In the genomic region with DNA sequence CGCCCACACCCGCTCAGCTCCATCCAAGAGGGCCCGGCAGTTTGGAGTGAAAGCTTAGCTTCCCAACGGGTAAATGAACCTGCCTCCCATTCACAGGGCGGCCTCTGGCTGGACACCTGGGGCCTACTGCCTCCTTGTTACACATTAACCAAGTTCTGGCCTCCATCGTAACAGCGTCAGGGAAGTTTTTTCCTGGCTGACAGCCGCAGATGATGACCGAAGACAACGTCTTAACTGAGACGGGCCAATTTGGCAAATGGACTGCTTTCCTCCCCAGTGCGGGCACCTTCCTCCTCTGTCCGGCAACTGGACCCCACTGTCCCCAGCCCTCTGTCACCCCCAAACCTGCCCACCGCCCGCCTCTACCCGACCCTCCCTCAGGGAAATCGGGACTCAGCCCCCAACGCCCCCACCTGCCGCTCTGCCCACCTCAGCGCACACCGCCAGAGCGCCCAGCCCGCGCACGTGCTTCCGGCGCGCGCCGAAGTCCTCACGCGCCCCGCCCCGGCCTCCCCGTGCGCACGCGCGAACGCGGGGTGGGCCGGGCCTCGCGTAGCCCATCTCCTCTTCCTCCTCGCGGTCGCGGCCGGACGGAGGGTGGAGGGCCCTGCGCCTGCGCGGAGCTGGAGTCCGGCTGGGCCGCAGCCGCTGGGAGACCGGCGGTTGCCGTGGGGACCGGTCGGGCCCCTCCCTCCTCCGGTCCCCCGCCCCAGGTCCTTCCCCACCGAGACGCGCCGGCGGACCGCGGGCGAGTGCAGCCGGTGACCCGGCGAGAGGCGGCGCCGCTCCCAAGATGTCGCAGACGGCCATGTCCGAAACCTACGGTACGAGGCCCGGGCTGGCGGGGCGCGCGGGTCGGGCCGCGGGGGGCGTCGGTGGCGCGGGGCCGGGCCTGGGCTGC, we compare ENCODE assay signal across 1 cellular context.
TF ChIP-seq lines count a peak whose summit lies in the region.

A gene with protein sequence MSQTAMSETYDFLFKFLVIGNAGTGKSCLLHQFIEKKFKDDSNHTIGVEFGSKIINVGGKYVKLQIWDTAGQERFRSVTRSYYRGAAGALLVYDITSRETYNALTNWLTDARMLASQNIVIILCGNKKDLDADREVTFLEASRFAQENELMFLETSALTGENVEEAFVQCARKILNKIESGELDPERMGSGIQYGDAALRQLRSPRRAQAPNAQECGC (plus strand): TSS at position 565 of the 901 bp plus-strand sequence. CDS start 229 bp downstream, at position 794.

TF ChIP-seq in K562, 482 proteins besides CTCF, POLR2A, EP300 and RAD21 (continued from another document and continues in another):
- TF ChIP-seq NCOA1 (IDR thresholded peaks at IDR 0.05; ENCODE audit: low read depth): no peak
- TF ChIP-seq RAD51 (IDR thresholded peaks at IDR 0.05; ENCODE audit: borderline replicate concordance, low read depth): no peak
- TF ChIP-seq ZNF77 (CRISPR knock-in tag; IDR thresholded peaks at IDR 0.05): no peak
- no peak for TF ChIP-seq NR3C1 (CRISPR knock-in tag; IDR thresholded peaks at IDR 0.05)
- no peak for TF ChIP-seq LEF1 (IDR thresholded peaks at IDR 0.05)
- TF ChIP-seq, protein P1, sequence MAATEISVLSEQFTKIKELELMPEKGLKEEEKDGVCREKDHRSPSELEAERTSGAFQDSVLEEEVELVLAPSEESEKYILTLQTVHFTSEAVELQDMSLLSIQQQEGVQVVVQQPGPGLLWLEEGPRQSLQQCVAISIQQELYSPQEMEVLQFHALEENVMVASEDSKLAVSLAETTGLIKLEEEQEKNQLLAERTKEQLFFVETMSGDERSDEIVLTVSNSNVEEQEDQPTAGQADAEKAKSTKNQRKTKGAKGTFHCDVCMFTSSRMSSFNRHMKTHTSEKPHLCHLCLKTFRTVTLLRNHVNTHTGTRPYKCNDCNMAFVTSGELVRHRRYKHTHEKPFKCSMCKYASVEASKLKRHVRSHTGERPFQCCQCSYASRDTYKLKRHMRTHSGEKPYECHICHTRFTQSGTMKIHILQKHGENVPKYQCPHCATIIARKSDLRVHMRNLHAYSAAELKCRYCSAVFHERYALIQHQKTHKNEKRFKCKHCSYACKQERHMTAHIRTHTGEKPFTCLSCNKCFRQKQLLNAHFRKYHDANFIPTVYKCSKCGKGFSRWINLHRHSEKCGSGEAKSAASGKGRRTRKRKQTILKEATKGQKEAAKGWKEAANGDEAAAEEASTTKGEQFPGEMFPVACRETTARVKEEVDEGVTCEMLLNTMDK (IDR thresholded peaks at IDR 0.05; ENCODE audit: borderline replicate concordance, insufficient read depth, low read depth, low read length, poor library complexity, severe bottlenecking): no peak
- TF ChIP-seq, protein P2, sequence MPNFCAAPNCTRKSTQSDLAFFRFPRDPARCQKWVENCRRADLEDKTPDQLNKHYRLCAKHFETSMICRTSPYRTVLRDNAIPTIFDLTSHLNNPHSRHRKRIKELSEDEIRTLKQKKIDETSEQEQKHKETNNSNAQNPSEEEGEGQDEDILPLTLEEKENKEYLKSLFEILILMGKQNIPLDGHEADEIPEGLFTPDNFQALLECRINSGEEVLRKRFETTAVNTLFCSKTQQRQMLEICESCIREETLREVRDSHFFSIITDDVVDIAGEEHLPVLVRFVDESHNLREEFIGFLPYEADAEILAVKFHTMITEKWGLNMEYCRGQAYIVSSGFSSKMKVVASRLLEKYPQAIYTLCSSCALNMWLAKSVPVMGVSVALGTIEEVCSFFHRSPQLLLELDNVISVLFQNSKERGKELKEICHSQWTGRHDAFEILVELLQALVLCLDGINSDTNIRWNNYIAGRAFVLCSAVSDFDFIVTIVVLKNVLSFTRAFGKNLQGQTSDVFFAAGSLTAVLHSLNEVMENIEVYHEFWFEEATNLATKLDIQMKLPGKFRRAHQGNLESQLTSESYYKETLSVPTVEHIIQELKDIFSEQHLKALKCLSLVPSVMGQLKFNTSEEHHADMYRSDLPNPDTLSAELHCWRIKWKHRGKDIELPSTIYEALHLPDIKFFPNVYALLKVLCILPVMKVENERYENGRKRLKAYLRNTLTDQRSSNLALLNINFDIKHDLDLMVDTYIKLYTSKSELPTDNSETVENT (CRISPR knock-in tag; IDR thresholded peaks at IDR 0.05): peak; percentile 68
- TF ChIP-seq PHB (CRISPR knock-in tag; IDR thresholded peaks at IDR 0.05): no peak
- TF ChIP-seq, protein P3, sequence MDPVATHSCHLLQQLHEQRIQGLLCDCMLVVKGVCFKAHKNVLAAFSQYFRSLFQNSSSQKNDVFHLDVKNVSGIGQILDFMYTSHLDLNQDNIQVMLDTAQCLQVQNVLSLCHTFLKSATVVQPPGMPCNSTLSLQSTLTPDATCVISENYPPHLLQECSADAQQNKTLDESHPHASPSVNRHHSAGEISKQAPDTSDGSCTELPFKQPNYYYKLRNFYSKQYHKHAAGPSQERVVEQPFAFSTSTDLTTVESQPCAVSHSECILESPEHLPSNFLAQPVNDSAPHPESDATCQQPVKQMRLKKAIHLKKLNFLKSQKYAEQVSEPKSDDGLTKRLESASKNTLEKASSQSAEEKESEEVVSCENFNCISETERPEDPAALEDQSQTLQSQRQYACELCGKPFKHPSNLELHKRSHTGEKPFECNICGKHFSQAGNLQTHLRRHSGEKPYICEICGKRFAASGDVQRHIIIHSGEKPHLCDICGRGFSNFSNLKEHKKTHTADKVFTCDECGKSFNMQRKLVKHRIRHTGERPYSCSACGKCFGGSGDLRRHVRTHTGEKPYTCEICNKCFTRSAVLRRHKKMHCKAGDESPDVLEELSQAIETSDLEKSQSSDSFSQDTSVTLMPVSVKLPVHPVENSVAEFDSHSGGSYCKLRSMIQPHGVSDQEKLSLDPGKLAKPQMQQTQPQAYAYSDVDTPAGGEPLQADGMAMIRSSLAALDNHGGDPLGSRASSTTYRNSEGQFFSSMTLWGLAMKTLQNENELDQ (CRISPR knock-in tag; IDR thresholded peaks at IDR 0.05; ENCODE audit: borderline replicate concordance): no peak
- TF ChIP-seq ZNF124 (CRISPR knock-in tag; IDR thresholded peaks at IDR 0.05): 0 out of 2 replicates have a peak, but pooled peaks have one; percentile 24
- peak; percentile 58; the same call in 1 of the 2 replicates for TF ChIP-seq MXI1 (IDR thresholded peaks at IDR 0.05; ENCODE audit: low read depth, low read length)
- TF ChIP-seq, protein P4, sequence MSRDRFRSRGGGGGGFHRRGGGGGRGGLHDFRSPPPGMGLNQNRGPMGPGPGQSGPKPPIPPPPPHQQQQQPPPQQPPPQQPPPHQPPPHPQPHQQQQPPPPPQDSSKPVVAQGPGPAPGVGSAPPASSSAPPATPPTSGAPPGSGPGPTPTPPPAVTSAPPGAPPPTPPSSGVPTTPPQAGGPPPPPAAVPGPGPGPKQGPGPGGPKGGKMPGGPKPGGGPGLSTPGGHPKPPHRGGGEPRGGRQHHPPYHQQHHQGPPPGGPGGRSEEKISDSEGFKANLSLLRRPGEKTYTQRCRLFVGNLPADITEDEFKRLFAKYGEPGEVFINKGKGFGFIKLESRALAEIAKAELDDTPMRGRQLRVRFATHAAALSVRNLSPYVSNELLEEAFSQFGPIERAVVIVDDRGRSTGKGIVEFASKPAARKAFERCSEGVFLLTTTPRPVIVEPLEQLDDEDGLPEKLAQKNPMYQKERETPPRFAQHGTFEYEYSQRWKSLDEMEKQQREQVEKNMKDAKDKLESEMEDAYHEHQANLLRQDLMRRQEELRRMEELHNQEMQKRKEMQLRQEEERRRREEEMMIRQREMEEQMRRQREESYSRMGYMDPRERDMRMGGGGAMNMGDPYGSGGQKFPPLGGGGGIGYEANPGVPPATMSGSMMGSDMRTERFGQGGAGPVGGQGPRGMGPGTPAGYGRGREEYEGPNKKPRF (IDR thresholded peaks at IDR 0.05; ENCODE audit: low read depth, low read length): no peak
- TF ChIP-seq RFX1 (IDR thresholded peaks at IDR 0.05): peak; percentile 85
- no peak for TF ChIP-seq HOXB6 (CRISPR knock-in tag; IDR thresholded peaks at IDR 0.05; ENCODE audit: borderline replicate concordance)
- no peak for TF ChIP-seq SMARCA5 (IDR thresholded peaks at IDR 0.05)
- no peak for TF ChIP-seq ZNF668 (CRISPR knock-in tag; IDR thresholded peaks at IDR 0.05)
- TF ChIP-seq ZNF57 (CRISPR knock-in tag; IDR thresholded peaks at IDR 0.05): peak; percentile 40; the same call in 1 of the 2 replicates
- TF ChIP-seq IRF2 (CRISPR knock-in tag; IDR thresholded peaks at IDR 0.05): no peak
- peak; percentile 80 for TF ChIP-seq PCBP1 (IDR thresholded peaks at IDR 0.05; ENCODE audit: low read depth, low read length, poor library complexity, severe bottlenecking)
- TF ChIP-seq POLR2H (tag; IDR thresholded peaks at IDR 0.05; ENCODE audit: low read depth): 0 out of 2 replicates have a peak, but pooled peaks have one; percentile 46
- TF ChIP-seq KLF13 (tag; IDR thresholded peaks at IDR 0.05; ENCODE audit: borderline replicate concordance, low read depth): peak; percentile 72
- peak; percentile 83; the same call in 1 of the 2 replicates for TF ChIP-seq ZNF197 (CRISPR knock-in tag; IDR thresholded peaks at IDR 0.05; ENCODE audit: low read depth)
- TF ChIP-seq TAL1 (IDR thresholded peaks at IDR 0.05): no peak
- peak; percentile 51; the same call in 1 of the 2 replicates for TF ChIP-seq ZNF239 (CRISPR knock-in tag; IDR thresholded peaks at IDR 0.05)
- no peak for TF ChIP-seq ZNF354B (CRISPR knock-in tag; IDR thresholded peaks at IDR 0.05)
- no peak for TF ChIP-seq FOSL1 (tag; conservative IDR thresholded peaks at IDR 0.05)
- TF ChIP-seq ZNF584 (CRISPR knock-in tag; IDR thresholded peaks at IDR 0.05; ENCODE audit: low read depth): peak; percentile 75; the same call in 1 of the 2 replicates
- peak; percentile 54 for TF ChIP-seq HCFC1 (IDR thresholded peaks at IDR 0.05; ENCODE audit: low read depth, low read length)
- TF ChIP-seq ZNF695 (CRISPR knock-in tag; IDR thresholded peaks at IDR 0.05): no peak
- TF ChIP-seq, protein P5, sequence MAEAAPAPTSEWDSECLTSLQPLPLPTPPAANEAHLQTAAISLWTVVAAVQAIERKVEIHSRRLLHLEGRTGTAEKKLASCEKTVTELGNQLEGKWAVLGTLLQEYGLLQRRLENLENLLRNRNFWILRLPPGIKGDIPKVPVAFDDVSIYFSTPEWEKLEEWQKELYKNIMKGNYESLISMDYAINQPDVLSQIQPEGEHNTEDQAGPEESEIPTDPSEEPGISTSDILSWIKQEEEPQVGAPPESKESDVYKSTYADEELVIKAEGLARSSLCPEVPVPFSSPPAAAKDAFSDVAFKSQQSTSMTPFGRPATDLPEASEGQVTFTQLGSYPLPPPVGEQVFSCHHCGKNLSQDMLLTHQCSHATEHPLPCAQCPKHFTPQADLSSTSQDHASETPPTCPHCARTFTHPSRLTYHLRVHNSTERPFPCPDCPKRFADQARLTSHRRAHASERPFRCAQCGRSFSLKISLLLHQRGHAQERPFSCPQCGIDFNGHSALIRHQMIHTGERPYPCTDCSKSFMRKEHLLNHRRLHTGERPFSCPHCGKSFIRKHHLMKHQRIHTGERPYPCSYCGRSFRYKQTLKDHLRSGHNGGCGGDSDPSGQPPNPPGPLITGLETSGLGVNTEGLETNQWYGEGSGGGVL (CRISPR knock-in tag; IDR thresholded peaks at IDR 0.05): no peak
- TF ChIP-seq CXXC5 (CRISPR knock-in tag; IDR thresholded peaks at IDR 0.05): peak; percentile 95
- TF ChIP-seq PTRF (tag; IDR thresholded peaks at IDR 0.05): no peak
- no peak for TF ChIP-seq TBL1XR1 (IDR thresholded peaks at IDR 0.05; ENCODE audit: low read length in 2 of 2)
- no peak for TF ChIP-seq JUNB (CRISPR knock-in tag; conservative IDR thresholded peaks at IDR 0.05)
- TF ChIP-seq TRIM24 (IDR thresholded peaks at IDR 0.05): 0 out of 4 replicates have a peak, but pooled peaks of 1 of the 2 experiments have one; percentile 15
- no peak for TF ChIP-seq GTF2F1 (IDR thresholded peaks at IDR 0.05; ENCODE audit: low read depth, low read length)
- no peak for TF ChIP-seq HSF4 (CRISPR knock-in tag; IDR thresholded peaks at IDR 0.05; ENCODE audit: borderline replicate concordance)
- no peak for TF ChIP-seq U2AF2 (optimal IDR thresholded peaks at IDR 0.05; ENCODE audit: low read depth, low read length)
- peak; percentile 73 for TF ChIP-seq SAP30 (IDR thresholded peaks at IDR 0.05; ENCODE audit: borderline replicate concordance, insufficient read depth, low read depth, low read length, poor library complexity, severe bottlenecking)
- TF ChIP-seq ZKSCAN8 (CRISPR knock-in tag; IDR thresholded peaks at IDR 0.05): no peak
- TF ChIP-seq, protein P6, sequence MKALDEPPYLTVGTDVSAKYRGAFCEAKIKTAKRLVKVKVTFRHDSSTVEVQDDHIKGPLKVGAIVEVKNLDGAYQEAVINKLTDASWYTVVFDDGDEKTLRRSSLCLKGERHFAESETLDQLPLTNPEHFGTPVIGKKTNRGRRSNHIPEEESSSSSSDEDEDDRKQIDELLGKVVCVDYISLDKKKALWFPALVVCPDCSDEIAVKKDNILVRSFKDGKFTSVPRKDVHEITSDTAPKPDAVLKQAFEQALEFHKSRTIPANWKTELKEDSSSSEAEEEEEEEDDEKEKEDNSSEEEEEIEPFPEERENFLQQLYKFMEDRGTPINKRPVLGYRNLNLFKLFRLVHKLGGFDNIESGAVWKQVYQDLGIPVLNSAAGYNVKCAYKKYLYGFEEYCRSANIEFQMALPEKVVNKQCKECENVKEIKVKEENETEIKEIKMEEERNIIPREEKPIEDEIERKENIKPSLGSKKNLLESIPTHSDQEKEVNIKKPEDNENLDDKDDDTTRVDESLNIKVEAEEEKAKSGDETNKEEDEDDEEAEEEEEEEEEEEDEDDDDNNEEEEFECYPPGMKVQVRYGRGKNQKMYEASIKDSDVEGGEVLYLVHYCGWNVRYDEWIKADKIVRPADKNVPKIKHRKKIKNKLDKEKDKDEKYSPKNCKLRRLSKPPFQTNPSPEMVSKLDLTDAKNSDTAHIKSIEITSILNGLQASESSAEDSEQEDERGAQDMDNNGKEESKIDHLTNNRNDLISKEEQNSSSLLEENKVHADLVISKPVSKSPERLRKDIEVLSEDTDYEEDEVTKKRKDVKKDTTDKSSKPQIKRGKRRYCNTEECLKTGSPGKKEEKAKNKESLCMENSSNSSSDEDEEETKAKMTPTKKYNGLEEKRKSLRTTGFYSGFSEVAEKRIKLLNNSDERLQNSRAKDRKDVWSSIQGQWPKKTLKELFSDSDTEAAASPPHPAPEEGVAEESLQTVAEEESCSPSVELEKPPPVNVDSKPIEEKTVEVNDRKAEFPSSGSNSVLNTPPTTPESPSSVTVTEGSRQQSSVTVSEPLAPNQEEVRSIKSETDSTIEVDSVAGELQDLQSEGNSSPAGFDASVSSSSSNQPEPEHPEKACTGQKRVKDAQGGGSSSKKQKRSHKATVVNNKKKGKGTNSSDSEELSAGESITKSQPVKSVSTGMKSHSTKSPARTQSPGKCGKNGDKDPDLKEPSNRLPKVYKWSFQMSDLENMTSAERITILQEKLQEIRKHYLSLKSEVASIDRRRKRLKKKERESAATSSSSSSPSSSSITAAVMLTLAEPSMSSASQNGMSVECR (CRISPR knock-in tag; IDR thresholded peaks at IDR 0.05): peak; percentile 97
